In genomic region chr12:15276088-15276698, GRCh38 we compare ENCODE assay signal across 9 cellular contexts. TPM values are rescaled to one million over a fixed set of nuclear protein-coding genes. Genes with fewer than 3 reads are reported as not detected.
DNase-seq lines count a peak whose midpoint lies in the region; ATAC-seq, FAIRE-seq and TF ChIP-seq lines count a peak whose summit lies in the region.
"Had no signal": no experiment of that assay in that cellular context is flagged by ENCODE, and none has a peak within 500 bp of the region (broad histone marks: within the 10 kb centered on the region; RNA-seq: fewer than 3 reads in every experiment).

No MANE protein-coding gene starts in this region.

- H3K4me1 ChIP-seq in body of pancreas = peaks cover 17% of the 10 kb centered on the region
- H3K4me1 ChIP-seq in kidney (ENCODE audit: control insufficient read depth in 1 of 2, insufficient read depth in 1 of 2, low read depth in 1 of 2, low read length in 2 of 2) = peaks cover 0 to 2% of the 10 kb centered on the region in 2 donors

- no peak overlapping the region for H3K27ac Mint-ChIP-seq in activated CD8-positive, alpha-beta T cell treated with anti-CD3 and anti-CD28 coated beads for 36 hours
- H3K27ac Mint-ChIP-seq in activated CD8-positive, alpha-beta T cell treated with anti-CD3 and anti-CD28 coated beads, Interleukin-2, amount 10 ng/mL, durations not matched to agents 7 days and 5 days = no peak overlapping the region

- H3K9me3 Mint-ChIP-seq in activated CD8-positive, alpha-beta T cell treated with anti-CD3 and anti-CD28 coated beads for 36 hours = no peaks in the 10 kb centered on the region
- H3K9me3 Mint-ChIP-seq in activated CD8-positive, alpha-beta T cell treated with anti-CD3 and anti-CD28 coated beads, Interleukin-2, amount 10 ng/mL, durations not matched to agents 7 days and 5 days (ENCODE audit: insufficient read depth) = no peaks in the 10 kb centered on the region

- intact Hi-C loops in activated CD8-positive, alpha-beta T cell treated with anti-CD3 and anti-CD28 coated beads for 36 hours (cut with micrococcal nuclease) = loop anchor here (2.0 to 5.0 kb wide), 2 partner anchors 247 to 306 kb away; no protein-coding TSS in a partner anchor
- intact Hi-C loops in body of pancreas (cut with DNase I) (loop anchor here (10.0 kb wide), 1 partner anchor 579 kb away; no protein-coding TSS in a partner anchor), kidney (cut with DNase I) (loop anchor here (10.0 kb wide), 1 partner anchor 579 kb away; no protein-coding TSS in a partner anchor)

- H3K4me3 ChIP-seq in body of pancreas (no peak overlapping the region), kidney (ENCODE audit: low read length in 2 of 2) (no peak overlapping the region)

- no peak for TF ChIP-seq POLR2A in body of pancreas (IDR thresholded peaks at IDR 0.05)

- TF ChIP-seq CTCF in activated CD8-positive, alpha-beta T cell treated with anti-CD3 and anti-CD28 coated beads for 36 hours (IDR thresholded peaks at IDR 0.05) = peak; percentile 79
- peak; percentile 51 to 71 (median 69) for TF ChIP-seq CTCF in body of pancreas (IDR thresholded peaks at IDR 0.05)
- peak; percentile 79 for TF ChIP-seq CTCF in kidney (IDR thresholded peaks at IDR 0.05; ENCODE audit: borderline replicate concordance, extremely low read depth, insufficient read depth)

- DNase-seq in activated CD8-positive, alpha-beta T cell treated with anti-CD3 and anti-CD28 coated beads for 36 hours = no peak
- no peak for DNase-seq in activated CD8-positive, alpha-beta T cell treated with anti-CD3 and anti-CD28 coated beads, Interleukin-2, amount 10 ng/mL, durations not matched to agents 7 days and 5 days
- peak; percentile 68 for DNase-seq in NCI-H128 (lab: John Stamatoyannopoulos, UW; ENCODE audit: unreplicated experiment)
- peak in 3 of 4 donors; percentile 23 to 31 (median 29) for DNase-seq in body of pancreas
- no peak for DNase-seq in kidney
- DNase-seq in urothelium cell line (ENCODE audit: low spot score) = peak; percentile 61
- no peak for DNase-seq in effector CD4-positive, alpha-beta T cell

- 26 to 34% methylated on average over 8 of the region's 8 CpGs for WGBS in body of pancreas, 2 donors

- FAIRE-seq in kidney (lab: Jason Lieb, UNC) (peak; percentile 63), urothelium cell line (lab: Jason Lieb, UNC) (peak; percentile 50)
- FAIRE-seq: colon had no signal

- no peak for ATAC-seq in activated CD8-positive, alpha-beta T cell treated with anti-CD3 and anti-CD28 coated beads for 36 hours
- ATAC-seq in activated CD8-positive, alpha-beta T cell treated with anti-CD3 and anti-CD28 coated beads, Interleukin-2, amount 10 ng/mL, durations not matched to agents 7 days and 5 days = no peak
- ATAC-seq in body of pancreas (peak; percentile 45), HG03354 (IDR thresholded peaks at IDR 0.05; ENCODE audit: poor library complexity, severe bottlenecking, unreplicated experiment) (no peak)

- CTCF ChIA-PET in activated CD8-positive, alpha-beta T cell treated with anti-CD3 and anti-CD28 coated beads for 36 hours (lab: Charles Lee) = interaction anchor here (0.6 to 3.1 kb wide), 21 partner anchors 8 to 552 kb away, joined by 3 to 22 read pairs (median 3); partner anchors contain the start of gene RERG
- CTCF ChIA-PET in activated CD8-positive, alpha-beta T cell treated with anti-CD3 and anti-CD28 coated beads, Interleukin-2, amount 10 ng/mL, durations not matched to agents 7 days and 5 days (lab: Charles Lee) = interaction anchor here (0.6 to 4.7 kb wide), 18 partner anchors 11 to 614 kb away, joined by 3 to 25 read pairs (median 4); partner anchors contain the start of gene RERG

- POLR2A ChIA-PET in activated CD8-positive, alpha-beta T cell treated with anti-CD3 and anti-CD28 coated beads for 36 hours (lab: Charles Lee) = no interaction called here
- POLR2A ChIA-PET in activated CD8-positive, alpha-beta T cell treated with anti-CD3 and anti-CD28 coated beads, Interleukin-2, amount 10 ng/mL, durations not matched to agents 7 days and 5 days (lab: Charles Lee) = no interaction called here

- H3K36me3 ChIP-seq in body of pancreas (replicated peaks in 1 of 2; ENCODE audit: insufficient read depth in 1 of 2, low read depth in 2 of 2) (no peaks in the 10 kb centered on the region), kidney (ENCODE audit: control insufficient read depth in 1 of 2, insufficient read depth in 2 of 2, low read length in 2 of 2) (no peaks in the 10 kb centered on the region)

- no peak overlapping the region for H3K9ac ChIP-seq in kidney (ENCODE audit: low read length in 2 of 2)

- H3K27ac ChIP-seq in body of pancreas (no peak overlapping the region), kidney (ENCODE audit: low read depth in 2 of 2, low read length in 2 of 2) (no peak overlapping the region)

- H3K4me1 Mint-ChIP-seq in activated CD8-positive, alpha-beta T cell treated with anti-CD3 and anti-CD28 coated beads for 36 hours (ENCODE audit: low read depth) = peaks cover 9% of the 10 kb centered on the region
- H3K4me1 Mint-ChIP-seq in activated CD8-positive, alpha-beta T cell treated with anti-CD3 and anti-CD28 coated beads, Interleukin-2, amount 10 ng/mL, durations not matched to agents 7 days and 5 days (ENCODE audit: low read depth) = peaks cover 12% of the 10 kb centered on the region

- H3K4me3 Mint-ChIP-seq in activated CD8-positive, alpha-beta T cell treated with anti-CD3 and anti-CD28 coated beads for 36 hours = no peak overlapping the region
- no peak overlapping the region for H3K4me3 Mint-ChIP-seq in activated CD8-positive, alpha-beta T cell treated with anti-CD3 and anti-CD28 coated beads, Interleukin-2, amount 10 ng/mL, durations not matched to agents 7 days and 5 days

- H3K36me3 Mint-ChIP-seq in activated CD8-positive, alpha-beta T cell treated with anti-CD3 and anti-CD28 coated beads for 36 hours (ENCODE audit: low read depth) = no peaks in the 10 kb centered on the region
- H3K36me3 Mint-ChIP-seq in activated CD8-positive, alpha-beta T cell treated with anti-CD3 and anti-CD28 coated beads, Interleukin-2, amount 10 ng/mL, durations not matched to agents 7 days and 5 days (ENCODE audit: low read depth) = no peaks in the 10 kb centered on the region

- no peaks in the 10 kb centered on the region for H3K9me3 ChIP-seq in body of pancreas
- no peaks in the 10 kb centered on the region for H3K9me3 ChIP-seq in kidney (ENCODE audit: control insufficient read depth in 1 of 2, low read length in 2 of 2)

- H3K27me3 ChIP-seq in body of pancreas = no peaks in the 10 kb centered on the region

- peaks cover 12% of the 10 kb centered on the region for H3K27me3 Mint-ChIP-seq in activated CD8-positive, alpha-beta T cell treated with anti-CD3 and anti-CD28 coated beads for 36 hours
- H3K27me3 Mint-ChIP-seq in activated CD8-positive, alpha-beta T cell treated with anti-CD3 and anti-CD28 coated beads, Interleukin-2, amount 10 ng/mL, durations not matched to agents 7 days and 5 days (ENCODE audit: low read depth) = peaks cover 9% of the 10 kb centered on the region

RNA-seq across cellular contexts. Expression of gene PTPRO, which starts 46.1 kb away (rescaled TPM):
- total RNA-seq in activated CD8-positive, alpha-beta T cell treated with anti-CD3 and anti-CD28 coated beads for 36 hours = under 1 TPM; 0.47 to 0.63 TPM
- 1 to 10 TPM; 1.1 to 2.6 TPM for total RNA-seq in activated CD8-positive, alpha-beta T cell treated with anti-CD3 and anti-CD28 coated beads, Interleukin-2, amount 10 ng/mL, durations not matched to agents 7 days and 5 days
- 1 to 10 TPM; 1.3 to 2.6 TPM for total RNA-seq in body of pancreas
- total RNA-seq in kidney = 4.6 TPM
- 44.0 TPM for polyA plus RNA-seq in kidney (ENCODE audit: insufficient read depth, low read depth, low replicate concordance)

RNA-seq across cellular contexts. Expression of gene RERG, which starts 55.0 kb away (rescaled TPM):
- total RNA-seq in activated CD8-positive, alpha-beta T cell treated with anti-CD3 and anti-CD28 coated beads for 36 hours = not detected
- total RNA-seq in activated CD8-positive, alpha-beta T cell treated with anti-CD3 and anti-CD28 coated beads, Interleukin-2, amount 10 ng/mL, durations not matched to agents 7 days and 5 days = not detected
- total RNA-seq in body of pancreas (10 to 100 TPM; 10.9 to 13.8 TPM), kidney (44.7 TPM)
- polyA plus RNA-seq in kidney (ENCODE audit: insufficient read depth, low read depth, low replicate concordance) = 29.3 TPM

Comparison
In these comparisons a context has a peak if more than half of its experiments do, and no peak if none do; other contexts are left out.
1. DNase-seq: peak in NCI-H128 (single experiment), body of pancreas (3 of 4) and urothelium cell line (single experiment); none in activated CD8-positive, alpha-beta T cell treated with anti-CD3 and anti-CD28 coated beads for 36 hours (single experiment), activated CD8-positive, alpha-beta T cell treated with anti-CD3 and anti-CD28 coated beads, Interleukin-2, amount 10 ng/mL, durations not matched to agents 7 days and 5 days (single experiment), kidney (single experiment) and effector CD4-positive, alpha-beta T cell (single experiment).
2. RNA of gene RERG, which starts 55.0 kb away (total RNA-seq): 44.7 TPM in kidney (single experiment) and 10.9 to 13.8 TPM in body of pancreas; not detected in activated CD8-positive, alpha-beta T cell treated with anti-CD3 and anti-CD28 coated beads for 36 hours and not detected in activated CD8-positive, alpha-beta T cell treated with anti-CD3 and anti-CD28 coated beads, Interleukin-2, amount 10 ng/mL, durations not matched to agents 7 days and 5 days; every median in the first group is over 10 times any median in the second.
3. Peak in every context shown above with its lines, with median percentiles within 50 percentile points of each other: CTCF ChIP-seq.